In genomic region chr1:198147216-198147615, GRCh38 we compare ENCODE assay signal across 7 cellular contexts.
"Had no signal": no experiment of that assay in that cellular context is flagged by ENCODE, and none has a peak within 500 bp of the region (broad histone marks: within the 10 kb centered on the region; RNA-seq: fewer than 3 reads in every experiment).

No MANE protein-coding gene starts in this region.

- ATAC-seq: GM23338, HepG2 had no signal

- H3K4me2 ChIP-seq: GM23338, KMS-11 had no signal

- H2AFZ ChIP-seq: GM23338 had no signal

- H3K27ac ChIP-seq: HL-60, KMS-11 had no signal

- H3K9ac ChIP-seq: KMS-11 had no signal

- DNase-seq: H9, HCEC 1CT, KBM-7 had no signal

- H3K4me3 ChIP-seq: GM23338 had no signal
